29 cellular contexts compared by ENCODE assay signal in genomic region chr15:83554558-83554957, GRCh38.
"Had no signal": no experiment of that assay in that cellular context is flagged by ENCODE, and none has a peak within 500 bp of the region (broad histone marks: within the 10 kb centered on the region; RNA-seq: fewer than 3 reads in every experiment).

No MANE protein-coding gene starts in this region.

- DNase-seq: stimulated activated CD4-positive, alpha-beta T cell treated with anti-CD3 and anti-CD28 coated beads, Interleukin-2, amount 100 ng/mL, for 48 hours; stimulated activated CD4-positive, alpha-beta T cell treated with anti-CD3 and anti-CD28 coated beads, Interleukin-4, amount 100 ng/mL, for 1 hour; stimulated activated CD4-positive, alpha-beta T cell treated with anti-CD3 and anti-CD28 coated beads, Interleukin-4, amount 100 ng/mL, for 24 hours; stimulated activated CD4-positive, alpha-beta T cell treated with anti-CD3 and anti-CD28 coated beads, Interleukin-4, amount 100 ng/mL, for 4 hours; stimulated activated CD8-positive, alpha-beta memory T cell treated with anti-CD3 and anti-CD28 coated beads, Interleukin-4, amount 100 ng/mL, for 48 hours; stimulated activated naive B cell treated with anti-CD40 and anti-IgM and Interleukin-4, amounts not matched to agents 10 μg/mL and 1 μg/mL and 100 μg/mL, for 72 hours; stimulated activated naive CD4-positive, alpha-beta T cell; stimulated activated naive CD4-positive, alpha-beta T cell treated with Interleukin-2 at 50 U/mL for 16 hours; stimulated activated naive CD8-positive, alpha-beta T cell treated with anti-CD3 and anti-CD28 coated beads, Interleukin-15, amount 100 ng/mL, for 72 hours; stimulated activated naive CD8-positive, alpha-beta T cell treated with anti-CD3 and anti-CD28 coated beads, Interleukin-15, Interleukin-2, amounts not matched to agents 100 U/mL and 50 U/mL, for 24 hours; stomach; substantia nigra; testis; thyroid gland; tibial artery; transverse colon; trophoblast cell; upper lobe of left lung; upper lobe of right lung; uterus had no signal

- H3K4me1 ChIP-seq: testis, thyroid gland, tibial artery, tibial nerve, upper lobe of left lung, upper lobe of right lung, uterus, vagina had no signal

- H3K36me3 ChIP-seq: stomach, suprapubic skin, thoracic aorta, thyroid gland, tibial artery, tibial nerve, transverse colon, upper lobe of left lung, upper lobe of right lung, uterus, vagina had no signal

- ATAC-seq: stimulated activated effector memory CD8-positive, alpha-beta T cell treated with anti-CD3 and anti-CD28 coated beads, Interleukin-12 subunit alpha, Interleukin-12 subunit beta, amount 100 ng/mL, for 72 hours; stimulated activated memory B cell treated with anti-CD40 and anti-IgM and Interleukin-4, amounts not matched to agents 10 μg/mL and 1 μg/mL and 100 μg/mL, for 72 hours; stimulated activated naive B cell treated with anti-CD40 and anti-IgM and Interleukin-4, amounts not matched to agents 10 μg/mL and 1 μg/mL and 100 μg/mL, for 72 hours; stimulated activated naive CD8-positive, alpha-beta T cell treated with anti-CD3 and anti-CD28 coated beads, Interleukin-15, amount 100 ng/mL, for 72 hours; stimulated activated naive CD8-positive, alpha-beta T cell treated with anti-CD3 and anti-CD28 coated beads, Interleukin-15, Interleukin-2, amounts not matched to agents 100 U/mL and 50 U/mL, for 24 hours; upper lobe of right lung had no signal

- H3K27ac ChIP-seq: stomach, suprapubic skin, testis, thoracic aorta, thyroid gland, tibial artery, tibial nerve, transverse colon, upper lobe of left lung, upper lobe of right lung, uterus, vagina had no signal

- H3K27me3 Mint-ChIP-seq: type B pancreatic cell had no signal

- H3K27me3 ChIP-seq: suprapubic skin, testis, thyroid gland, tibial artery, tibial nerve, upper lobe of left lung, uterus, vagina had no signal

- H3K9me3 Mint-ChIP-seq: stimulated activated effector memory CD8-positive, alpha-beta T cell treated with anti-CD3 and anti-CD28 coated beads, Interleukin-12 subunit alpha, Interleukin-12 subunit beta, amount 100 ng/mL, for 72 hours; stimulated activated memory B cell treated with anti-CD40 and anti-IgM and Interleukin-4, amounts not matched to agents 10 μg/mL and 1 μg/mL and 100 μg/mL, for 72 hours; stimulated activated naive B cell treated with anti-CD40 and anti-IgM and Interleukin-4, amounts not matched to agents 10 μg/mL and 1 μg/mL and 100 μg/mL, for 72 hours; stimulated activated naive CD8-positive, alpha-beta T cell treated with anti-CD3 and anti-CD28 coated beads, Interleukin-15, amount 100 ng/mL, for 72 hours; stimulated activated naive CD8-positive, alpha-beta T cell treated with anti-CD3 and anti-CD28 coated beads, Interleukin-15, Interleukin-2, amounts not matched to agents 100 ng/mL and 50 ng/mL, for 24 hours; type B pancreatic cell had no signal

- H3K9me3 ChIP-seq: stomach, suprapubic skin, testis, thoracic aorta, thyroid gland, tibial artery, tibial nerve, transverse colon, upper lobe of left lung, upper lobe of right lung, uterus, vagina had no signal

- H3K4me3 Mint-ChIP-seq: stimulated activated effector memory CD8-positive, alpha-beta T cell treated with anti-CD3 and anti-CD28 coated beads, Interleukin-12 subunit alpha, Interleukin-12 subunit beta, amount 100 ng/mL, for 72 hours; stimulated activated memory B cell treated with anti-CD40 and anti-IgM and Interleukin-4, amounts not matched to agents 10 μg/mL and 1 μg/mL and 100 μg/mL, for 72 hours; stimulated activated naive B cell treated with anti-CD40 and anti-IgM and Interleukin-4, amounts not matched to agents 10 μg/mL and 1 μg/mL and 100 μg/mL, for 72 hours; stimulated activated naive CD8-positive, alpha-beta T cell treated with anti-CD3 and anti-CD28 coated beads, Interleukin-15, amount 100 ng/mL, for 72 hours; stimulated activated naive CD8-positive, alpha-beta T cell treated with anti-CD3 and anti-CD28 coated beads, Interleukin-15, Interleukin-2, amounts not matched to agents 100 ng/mL and 50 ng/mL, for 24 hours; type B pancreatic cell had no signal

- H3K36me3 Mint-ChIP-seq: stimulated activated effector memory CD8-positive, alpha-beta T cell treated with anti-CD3 and anti-CD28 coated beads, Interleukin-12 subunit alpha, Interleukin-12 subunit beta, amount 100 ng/mL, for 72 hours; stimulated activated memory B cell treated with anti-CD40 and anti-IgM and Interleukin-4, amounts not matched to agents 10 μg/mL and 1 μg/mL and 100 μg/mL, for 72 hours; stimulated activated naive B cell treated with anti-CD40 and anti-IgM and Interleukin-4, amounts not matched to agents 10 μg/mL and 1 μg/mL and 100 μg/mL, for 72 hours; type B pancreatic cell had no signal

- H3K4me3 ChIP-seq: stomach, suprapubic skin, testis, thoracic aorta, thyroid gland, tibial artery, tibial nerve, transverse colon, upper lobe of left lung, upper lobe of right lung, uterus, vagina had no signal

- H3K27ac Mint-ChIP-seq: stimulated activated effector memory CD8-positive, alpha-beta T cell treated with anti-CD3 and anti-CD28 coated beads, Interleukin-12 subunit alpha, Interleukin-12 subunit beta, amount 100 ng/mL, for 72 hours; stimulated activated memory B cell treated with anti-CD40 and anti-IgM and Interleukin-4, amounts not matched to agents 10 μg/mL and 1 μg/mL and 100 μg/mL, for 72 hours; stimulated activated naive B cell treated with anti-CD40 and anti-IgM and Interleukin-4, amounts not matched to agents 10 μg/mL and 1 μg/mL and 100 μg/mL, for 72 hours; stimulated activated naive CD8-positive, alpha-beta T cell treated with anti-CD3 and anti-CD28 coated beads, Interleukin-15, amount 100 ng/mL, for 72 hours; stimulated activated naive CD8-positive, alpha-beta T cell treated with anti-CD3 and anti-CD28 coated beads, Interleukin-15, Interleukin-2, amounts not matched to agents 100 ng/mL and 50 ng/mL, for 24 hours; type B pancreatic cell had no signal

- FAIRE-seq: urothelium cell line had no signal

- H3K4me1 Mint-ChIP-seq: stimulated activated effector memory CD8-positive, alpha-beta T cell treated with anti-CD3 and anti-CD28 coated beads, Interleukin-12 subunit alpha, Interleukin-12 subunit beta, amount 100 ng/mL, for 72 hours; stimulated activated memory B cell treated with anti-CD40 and anti-IgM and Interleukin-4, amounts not matched to agents 10 μg/mL and 1 μg/mL and 100 μg/mL, for 72 hours; stimulated activated naive B cell treated with anti-CD40 and anti-IgM and Interleukin-4, amounts not matched to agents 10 μg/mL and 1 μg/mL and 100 μg/mL, for 72 hours; stimulated activated naive CD8-positive, alpha-beta T cell treated with anti-CD3 and anti-CD28 coated beads, Interleukin-15, amount 100 ng/mL, for 72 hours had no signal
